Comparison of ENCODE assay signal across 8 cellular contexts in genomic region chr9:97468658-97469448, GRCh38. TPM values are rescaled to one million over a fixed set of nuclear protein-coding genes. Genes with fewer than 3 reads are reported as not detected.
DNase-seq lines count a peak whose midpoint lies in the region; ATAC-seq, FAIRE-seq and TF ChIP-seq lines count a peak whose summit lies in the region.

No MANE protein-coding gene starts in this region.

- FAIRE-seq in K562 (lab: Jason Lieb, UNC), result peak; percentile 90

- H3K4me1 ChIP-seq in HAP-1 (no peaks in the 10 kb centered on the region), SJSA1 (replicated peaks) (no peaks in the 10 kb centered on the region), K562 (replicated peaks in 1 of 2; ENCODE audit: control insufficient read depth in 2 of 2, insufficient read depth in 2 of 2, low read length in 2 of 2) (peaks cover 0 to 8% of the 10 kb centered on the region in 2 experiments; a peak in 2 of 5 replicates)

- TF ChIP-seq POLR2A in K562 (conservative IDR thresholded peaks at IDR 0.05), result no peak

- peak overlapping the region in 1 of 2 experiments; percentile 5; a peak in 1 of 4 replicates for H3K9ac ChIP-seq in K562 (ENCODE audit: insufficient read depth in 1 of 2, low read depth in 2 of 2, low read length in 2 of 2)

- H3K27ac ChIP-seq in SJSA1, result no peak overlapping the region
- no peak overlapping the region for H3K27ac ChIP-seq in K562 (ENCODE audit: extremely low read depth, low read depth, low read length)

- peak; percentile 44 to 61 for DNase-seq in NCI-H526 (lab: John Stamatoyannopoulos, UW)
- DNase-seq in NCI-H526 treated with DMSO at 0.1 percent for 48 hours (lab: John Stamatoyannopoulos, UW), result no peak
- DNase-seq in HAP-1 (ENCODE audit: low spot score in 2 of 2), result peak; percentile 28 to 68
- DNase-seq in LHCN-M2 (ENCODE audit: low read depth), result peak; percentile 61
- peak; percentile 33 to 51 for DNase-seq in SJSA1 (ENCODE audit: low read depth in 1 of 2, low spot score in 2 of 2)
- peak; percentile 65 to 88 (median 78) for DNase-seq in K562 (ENCODE audit: extremely low read depth in 1 of 4, low spot score in 3 of 4)
- peak; percentile 38 for DNase-seq in iPS DF 19.7 (ENCODE audit: low read depth, low spot score)
- peak; percentile 19 for DNase-seq in skeletal muscle cell (ENCODE audit: low read depth)

- POLR2A ChIA-PET in K562 (lab: Yijun Ruan, JAX), result interaction anchor here (0.6 to 1.8 kb wide), 6 partner anchors 9 to 147 kb away, joined by 3 to 8 read pairs (median 4); partner anchors contain the start of gene TMOD1

- ATAC-seq in K562, result peak; percentile 100

- no peaks in the 10 kb centered on the region for H3K27me3 ChIP-seq in HAP-1 (ENCODE audit: low read depth)
- no peaks in the 10 kb centered on the region for H3K27me3 ChIP-seq in SJSA1 (replicated peaks)
- H3K27me3 ChIP-seq in K562 (ENCODE audit: control insufficient read depth in 2 of 2, insufficient read depth in 2 of 2, low read length in 2 of 2), result no peaks in the 10 kb centered on the region

- peak; percentile 90 to 96 (median 96) for TF ChIP-seq CTCF in K562 (IDR thresholded peaks at IDR 0.05 in 2 of 3, conservative IDR thresholded peaks at IDR 0.05 in 1 of 3; ENCODE audit: insufficient read depth in 2 of 3, low read depth in 1 of 3, low read length in 3 of 3)

- no peaks in the 10 kb centered on the region for H3K36me3 ChIP-seq in HAP-1 (replicated peaks)
- H3K36me3 ChIP-seq in SJSA1, result no peaks in the 10 kb centered on the region
- no peaks in the 10 kb centered on the region for H3K36me3 ChIP-seq in K562 (ENCODE audit: control insufficient read depth, insufficient read depth, low read length)

- H3K4me2 ChIP-seq in K562 (ENCODE audit: insufficient read depth, low read length), result no peak overlapping the region

- H3K4me3 ChIP-seq in HAP-1 (no peak overlapping the region), SJSA1 (no peak overlapping the region), K562 (no peak overlapping the region), skeletal muscle cell (ENCODE audit: low read depth, low read length) (no peak overlapping the region)

- TF ChIP-seq EP300 in K562 (IDR thresholded peaks at IDR 0.05; ENCODE audit: low read length), result no peak

- intact Hi-C loops in K562 (cut with micrococcal nuclease), result loop anchor here (1.0 to 10.0 kb wide), 3 partner anchors 129 to 426 kb away; no protein-coding TSS in a partner anchor

- 21% methylated on average over 4 of the region's 4 CpGs for WGBS in K562 (ENCODE audit: insufficient coverage, low coverage, missing lambda C conversion rate)

- H3K9me1 ChIP-seq in K562 (ENCODE audit: control insufficient read depth, insufficient read depth, low read length), result no peaks in the 10 kb centered on the region

- H3K79me2 ChIP-seq in K562 (ENCODE audit: control insufficient read depth, insufficient read depth, low read length), result no peaks in the 10 kb centered on the region

- CTCF ChIA-PET in K562 (lab: Yijun Ruan, JAX; ENCODE audit: low intra/inter-chr PET ratio), result interaction anchor here (0.6 to 5.0 kb wide), 3 partner anchors 130 to 248 kb away, joined by 7 to 53 read pairs (median 24); no protein-coding TSS in a partner anchor

- peak; percentile 92 to 97 for TF ChIP-seq RAD21 in K562 (CRISPR knock-in tag; conservative IDR thresholded peaks at IDR 0.05 in 1 of 2, IDR thresholded peaks at IDR 0.05 in 1 of 2)

- H3K9me3 ChIP-seq in HAP-1 (no peaks in the 10 kb centered on the region), SJSA1 (replicated peaks) (no peaks in the 10 kb centered on the region), K562 (replicated peaks; ENCODE audit: control insufficient read depth, insufficient read depth, low read depth, low read length) (no peaks in the 10 kb centered on the region)

- in situ Hi-C loops in HAP-1 (cut with MboI; ENCODE audit: low sequenced_read_pairs) (loop anchor here (10.0 kb wide), 1 partner anchor 146 kb away; no protein-coding TSS in a partner anchor), K562 (cut with MboI) (loop anchor here (5.0 kb wide), 1 partner anchor 133 kb away; no protein-coding TSS in a partner anchor)

- H2AFZ ChIP-seq in K562 (ENCODE audit: low read depth, low read length), result peak overlapping the region; percentile 35

- no peaks in the 10 kb centered on the region for H4K20me1 ChIP-seq in K562 (replicated peaks; ENCODE audit: control insufficient read depth, insufficient read depth, low read length)

- BruUV-seq in K562 (replicated peaks; lab: Mats Ljungman, UMichigan), result no TSS peak

TF ChIP-seq in K562, 482 proteins besides CTCF, POLR2A, EP300 and RAD21 (continues in another document):
- no peak for TF ChIP-seq ASH1L (IDR thresholded peaks at IDR 0.05; ENCODE audit: borderline replicate concordance, low read depth, partially characterized antibody)
- TF ChIP-seq ZNF282 (CRISPR knock-in tag; IDR thresholded peaks at IDR 0.05), result no peak
- TF ChIP-seq CEBPG (CRISPR knock-in tag; IDR thresholded peaks at IDR 0.05), result no peak
- TF ChIP-seq CEBPG (tag; conservative IDR thresholded peaks at IDR 0.05 in 1 of 2, IDR thresholded peaks at IDR 0.05 in 1 of 2), result no peak
- no peak for TF ChIP-seq NCOA4 (IDR thresholded peaks at IDR 0.05; ENCODE audit: partially characterized antibody)
- no peak for TF ChIP-seq COPS2 (conservative IDR thresholded peaks at IDR 0.05)
- no peak for TF ChIP-seq FOXP1 (CRISPR knock-in tag; IDR thresholded peaks at IDR 0.05)
- peak; percentile 40; the same call in 1 of the 2 replicates for TF ChIP-seq HCFC1 (IDR thresholded peaks at IDR 0.05; ENCODE audit: low read depth, low read length)
- TF ChIP-seq FOSL1 (tag; conservative IDR thresholded peaks at IDR 0.05), result peak; percentile 75
- TF ChIP-seq MLLT1 (IDR thresholded peaks at IDR 0.05), result no peak
- no peak for TF ChIP-seq ZNF217 (CRISPR knock-in tag; IDR thresholded peaks at IDR 0.05)
- TF ChIP-seq TSC22D4 (tag; IDR thresholded peaks at IDR 0.05), result no peak
- peak; percentile 65; the same call in 1 of the 2 replicates for TF ChIP-seq CC2D1A (IDR thresholded peaks at IDR 0.05)
- no peak for TF ChIP-seq CREBBP (IDR thresholded peaks at IDR 0.05; ENCODE audit: low read depth, low read length)
- TF ChIP-seq RB1 (IDR thresholded peaks at IDR 0.05; ENCODE audit: low read depth), result no peak
- TF ChIP-seq KAT2B (IDR thresholded peaks at IDR 0.05; ENCODE audit: low read depth, low read length), result no peak

RNA-seq across cellular contexts. Expression of gene TMOD1, which starts 32.6 kb away (rescaled TPM):
- total RNA-seq in LHCN-M2 (2014; rRNA removed) (not detected in 2 replicates), K562 (2014; rRNA removed) (10.4 and 11.3 TPM in 2 replicates), K562 (2014; rRNA removed; fragmentation: Illumina TruSeq; extraction: Trizol) (16.4 and 17.8 TPM in 2 replicates), K562 (2015; rRNA removed; fragmentation: Illumina TruSeq; extraction: Trizol) (7.1 TPM in 2 replicates), K562 (2021) (29.3 and 34.7 TPM in 2 replicates)
- 0.38 TPM for polyA plus RNA-seq in LHCN-M2 (2012)
- not detected in 2 replicates for total RNA-seq in SJSA1 (2014; rRNA removed; shearing (Covaris generic))
- total RNA-seq in K562 (2011; cell fraction: chromatin; rRNA removed; ENCODE audit: low replicate concordance), result 24.3 and 41.9 TPM in 2 replicates
- 11.5 and 13.8 TPM in 2 replicates for total RNA-seq in K562 (2011; cell fraction: nucleolus; rRNA removed)
- 19.4 and 22.3 TPM in 2 replicates for total RNA-seq in K562 (2011; cell fraction: nucleoplasm; rRNA removed)
- polyA plus RNA-seq in K562 (2011; rRNA removed) (6.7 and 11.4 TPM in 2 replicates), K562 (2014; fragmentation: Illumina TruSeq; extraction: Trizol) (38.5 and 41.2 TPM in 2 replicates), K562 (2014; fragmentation: Nextera tagmentation; extraction: Ambion mirVana) (10 to 100 TPM; 11.6 to 14.2 TPM), K562 (2014; rRNA removed) (15.5 and 16.7 TPM in 2 replicates)
- polyA plus RNA-seq in K562 (2011; cell fraction: cytosol; rRNA removed), result 5.6 and 9.8 TPM in 2 replicates
- polyA plus RNA-seq in K562 (2011; cell fraction: nucleus; rRNA removed), result 14.9 and 18.0 TPM in 2 replicates
- polyA plus RNA-seq in K562 (2012), result 22.1 and 24.1 TPM in 2 replicates
- 12.1 and 12.2 TPM in 2 replicates for polyA minus RNA-seq in K562 (2011; rRNA and poly(A)+ RNA removed)
- 11.6 and 13.2 TPM in 2 replicates for polyA minus RNA-seq in K562 (2011; cell fraction: cytosol; rRNA and poly(A)+ RNA removed)
- 4.0 and 8.1 TPM in 2 replicates for polyA minus RNA-seq in K562 (2011; cell fraction: nucleus; rRNA and poly(A)+ RNA removed)

RNA-seq across cellular contexts. Expression of gene TDRD7, which starts 57.0 kb away (rescaled TPM):
- total RNA-seq in LHCN-M2 (2014; rRNA removed) (6.2 and 8.5 TPM in 2 replicates), K562 (2014; rRNA removed) (3.8 and 3.9 TPM in 2 replicates), K562 (2014; rRNA removed; fragmentation: Illumina TruSeq; extraction: Trizol) (7.7 and 7.8 TPM in 2 replicates), K562 (2015; rRNA removed; fragmentation: Illumina TruSeq; extraction: Trizol) (7.1 and 7.6 TPM in 2 replicates), K562 (2021) (6.0 and 6.1 TPM in 2 replicates)
- 5.9 TPM for polyA plus RNA-seq in LHCN-M2 (2012)
- 1.3 and 5.3 TPM in 2 replicates for total RNA-seq in SJSA1 (2014; rRNA removed; shearing (Covaris generic))
- 3.0 and 5.1 TPM in 2 replicates for total RNA-seq in K562 (2011; cell fraction: chromatin; rRNA removed; ENCODE audit: low replicate concordance)
- 1.5 and 2.1 TPM in 2 replicates for total RNA-seq in K562 (2011; cell fraction: nucleolus; rRNA removed)
- 2.3 and 3.0 TPM in 2 replicates for total RNA-seq in K562 (2011; cell fraction: nucleoplasm; rRNA removed)
- polyA plus RNA-seq in K562 (2011; rRNA removed) (5.0 and 5.2 TPM in 2 replicates), K562 (2014; fragmentation: Illumina TruSeq; extraction: Trizol) (6.2 and 6.4 TPM in 2 replicates), K562 (2014; fragmentation: Nextera tagmentation; extraction: Ambion mirVana) (1 to 10 TPM; 2.2 to 2.3 TPM), K562 (2014; rRNA removed) (3.8 and 3.9 TPM in 2 replicates)
- polyA plus RNA-seq in K562 (2011; cell fraction: cytosol; rRNA removed), result 1.4 and 2.7 TPM in 2 replicates
- 3.0 and 4.2 TPM in 2 replicates for polyA plus RNA-seq in K562 (2011; cell fraction: nucleus; rRNA removed)
- 5.0 and 8.7 TPM in 2 replicates for polyA plus RNA-seq in K562 (2012)
- polyA minus RNA-seq in K562 (2011; rRNA and poly(A)+ RNA removed), result 7.2 and 8.5 TPM in 2 replicates
- 2.3 and 3.4 TPM in 2 replicates for polyA minus RNA-seq in K562 (2011; cell fraction: cytosol; rRNA and poly(A)+ RNA removed)
- polyA minus RNA-seq in K562 (2011; cell fraction: nucleus; rRNA and poly(A)+ RNA removed), result 2.6 and 4.0 TPM in 2 replicates
